Comparison of ENCODE assay signal across 8 cellular contexts in the genomic region with DNA sequence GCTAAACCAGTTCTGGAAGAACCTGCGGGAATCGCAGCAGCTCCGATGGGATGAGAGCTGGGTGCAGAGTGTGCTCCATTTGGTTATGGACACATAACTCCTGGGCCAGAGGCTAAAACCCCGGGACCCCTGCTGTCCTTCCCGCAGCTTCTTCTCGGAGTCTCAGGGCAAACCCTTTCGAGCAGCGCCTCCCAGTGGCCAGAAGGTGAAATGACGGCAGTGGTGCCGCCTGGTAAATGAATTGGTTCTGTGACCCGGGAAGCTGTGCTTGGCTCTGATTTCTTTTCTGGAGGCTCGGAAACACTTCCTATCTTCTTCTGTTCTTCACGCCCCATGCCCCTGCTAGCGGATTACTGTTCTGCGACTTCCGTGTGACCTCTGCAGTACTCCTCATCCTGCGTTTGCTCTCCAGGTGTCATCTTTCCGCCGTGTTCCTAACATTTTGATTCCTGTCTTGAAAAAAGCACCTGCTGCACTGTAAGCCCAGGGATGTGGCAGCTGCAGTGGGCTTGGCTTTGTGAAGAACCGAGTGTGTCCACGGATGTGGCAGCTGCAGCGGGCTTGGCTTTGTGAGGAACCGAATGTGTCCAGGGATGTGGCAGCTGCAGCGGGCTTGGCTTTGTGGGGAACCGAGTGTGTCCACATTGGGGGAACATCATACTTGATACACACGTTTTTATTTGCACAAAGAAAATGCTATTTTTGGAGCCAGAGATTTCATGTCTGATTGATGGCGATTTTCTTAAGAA.
DNase-seq lines count a peak whose midpoint lies in the region; ATAC-seq and TF ChIP-seq lines count a peak whose summit lies in the region.
"Not testable (repeated sequence)": the region's sequence is repeated elsewhere in the genome, so short reads cannot be mapped to it uniquely, and the experiment has no call there.

No MANE protein-coding gene starts in this region.

- peak overlapping the region; percentile 10 for H3K4me3 ChIP-seq in Jurkat, Clone E6-1 (ENCODE audit: low read length)
- H3K4me3 ChIP-seq in OCI-LY7 (ENCODE audit: low read depth, low read length, poor library complexity, severe bottlenecking); brain microvascular endothelial cell (ENCODE audit: low read depth, low read length); cardiac muscle cell; neutrophil (ENCODE audit: low read depth in 1 of 2, low read length in 1 of 2): not testable (repeated sequence)

- not testable (repeated sequence) for H3K27ac ChIP-seq in OCI-LY7 (ENCODE audit: low read depth, low read length, poor library complexity, severe bottlenecking); brain microvascular endothelial cell; cardiac muscle cell; neutrophil

- intact Hi-C loops in OCI-LY7 (cut with micrococcal nuclease; ENCODE audit: unreplicated experiment), result loop anchor here (5.0 kb wide), 1 partner anchor 165 kb away; a partner anchor contains a TSS
- intact Hi-C loops in activated CD8-positive, alpha-beta T cell treated with anti-CD3 and anti-CD28 coated beads for 36 hours (cut with micrococcal nuclease), result not testable (repeated sequence)

- not testable (repeated sequence) for H3K79me2 ChIP-seq in OCI-LY7 (ENCODE audit: insufficient read depth, low read depth, low read length)

- H3K4me3 Mint-ChIP-seq in activated CD8-positive, alpha-beta T cell treated with anti-CD3 and anti-CD28 coated beads for 36 hours, result not testable (repeated sequence)

- not testable (repeated sequence) for H3K9me3 Mint-ChIP-seq in activated CD8-positive, alpha-beta T cell treated with anti-CD3 and anti-CD28 coated beads for 36 hours

- H3K9me3 ChIP-seq in OCI-LY7 (ENCODE audit: low read length); cardiac muscle cell (ENCODE audit: low read depth); neutrophil: not testable (repeated sequence)

- CTCF ChIA-PET in OCI-LY7 (lab: Charles Lee; ENCODE audit: unreplicated experiment), result not testable (repeated sequence)
- CTCF ChIA-PET in activated CD8-positive, alpha-beta T cell treated with anti-CD3 and anti-CD28 coated beads for 36 hours (lab: Charles Lee), result interaction anchor here (2.8 kb wide), 1 partner anchor 13 kb away, joined by 5 read pairs; no protein-coding TSS in a partner anchor

- not testable (repeated sequence) for H4K20me1 ChIP-seq in OCI-LY7 (ENCODE audit: insufficient read depth, low read length)

- H3K4me1 ChIP-seq in OCI-LY7 (ENCODE audit: insufficient read depth, low read length, poor library complexity, severe bottlenecking), result peaks cover 12% of the 10 kb centered on the region
- not testable (repeated sequence) for H3K4me1 ChIP-seq in cardiac muscle cell (ENCODE audit: low read depth); neutrophil (ENCODE audit: control insufficient read depth in 1 of 2, insufficient read depth in 1 of 2, low read depth in 1 of 2, low read length in 1 of 2)

- not testable (repeated sequence) for ATAC-seq in activated CD8-positive, alpha-beta T cell treated with anti-CD3 and anti-CD28 coated beads for 36 hours

- TF ChIP-seq CTCF in OCI-LY7 (conservative IDR thresholded peaks at IDR 0.05; ENCODE audit: low read length), result peak; percentile 73
- peak; percentile 75 for TF ChIP-seq CTCF in activated CD8-positive, alpha-beta T cell treated with anti-CD3 and anti-CD28 coated beads for 36 hours (IDR thresholded peaks at IDR 0.05)
- peak; percentile 62 for TF ChIP-seq CTCF in brain microvascular endothelial cell (IDR thresholded peaks at IDR 0.05; ENCODE audit: low read depth, low read length, missing control alignments)
- peak; percentile 57 for TF ChIP-seq CTCF in cardiac muscle cell (IDR thresholded peaks at IDR 0.05; ENCODE audit: low read depth, low read length)
- peak; percentile 43 for TF ChIP-seq CTCF in neutrophil (IDR thresholded peaks at IDR 0.05)

- TSS peak; percentile 47 for BruUV-seq in OCI-LY7 (replicated peaks; lab: Mats Ljungman, UMichigan)

- H3K36me3 Mint-ChIP-seq in activated CD8-positive, alpha-beta T cell treated with anti-CD3 and anti-CD28 coated beads for 36 hours (ENCODE audit: low read depth), result not testable (repeated sequence)

- not testable (repeated sequence) for H3K27ac Mint-ChIP-seq in activated CD8-positive, alpha-beta T cell treated with anti-CD3 and anti-CD28 coated beads for 36 hours

- H3K27me3 ChIP-seq in brain microvascular endothelial cell (replicated peaks); cardiac muscle cell; neutrophil: not testable (repeated sequence)

- in situ Hi-C loops in brain microvascular endothelial cell (cut with HindIII; ENCODE audit: low pct_ligation_motif_present, low sequenced_read_pairs), result not testable (repeated sequence)

- H3K36me3 ChIP-seq in OCI-LY7 (ENCODE audit: insufficient read depth, low read length); brain microvascular endothelial cell (replicated peaks); cardiac muscle cell; neutrophil: not testable (repeated sequence)

- DNase-seq in DMS 273 (lab: John Stamatoyannopoulos, UW; ENCODE audit: unreplicated experiment), result peak; percentile 50
- DNase-seq in Jurkat, Clone E6-1 (ENCODE audit: low read depth, low spot score), result peak; percentile 37
- DNase-seq in OCI-LY7 (ENCODE audit: low spot score), result peak; percentile 49
- DNase-seq in activated CD8-positive, alpha-beta T cell treated with anti-CD3 and anti-CD28 coated beads for 36 hours, result peak; percentile 72
- peak; percentile 31 for DNase-seq in brain microvascular endothelial cell
- DNase-seq in cardiac muscle cell (ENCODE audit: low read depth in 1 of 2, low spot score in 1 of 2), result peak in 1 of 2 donors; percentile 36
- DNase-seq in stimulated activated naive CD4-positive, alpha-beta T cell (lab: John Stamatoyannopoulos, UW), result peak in 5 of 6 experiments; percentile 2 to 41 (median 22)

- not testable (repeated sequence) for H3K4me1 Mint-ChIP-seq in activated CD8-positive, alpha-beta T cell treated with anti-CD3 and anti-CD28 coated beads for 36 hours (ENCODE audit: low read depth)

- not testable (repeated sequence) for H3K27me3 Mint-ChIP-seq in activated CD8-positive, alpha-beta T cell treated with anti-CD3 and anti-CD28 coated beads for 36 hours

- not testable (repeated sequence) for H3K9me2 ChIP-seq in OCI-LY7 (ENCODE audit: insufficient read depth, low read length)

- POLR2A ChIA-PET in OCI-LY7 (lab: Charles Lee); activated CD8-positive, alpha-beta T cell treated with anti-CD3 and anti-CD28 coated beads for 36 hours (lab: Charles Lee): not testable (repeated sequence)

- H3K4me2 ChIP-seq in OCI-LY7 (ENCODE audit: low read length), result peak overlapping the region; percentile 37

- peak overlapping the region; percentile 51; the same call in 1 of the 2 replicates for H2AFZ ChIP-seq in OCI-LY7 (ENCODE audit: low read length)
